In genomic region chr5:10949856-10950630, GRCh38 we compare ENCODE assay signal across 24 cellular contexts.
"Had no signal": no experiment of that assay in that cellular context is flagged by ENCODE, and none has a peak within 500 bp of the region (broad histone marks: within the 10 kb centered on the region; RNA-seq: fewer than 3 reads in every experiment).

No MANE protein-coding gene starts in this region.

- H3K27ac Mint-ChIP-seq: activated CD8-positive, alpha-beta T cell treated with anti-CD3 and anti-CD28 coated beads, Interleukin-2, amount 10 ng/mL, durations not matched to agents 7 days and 5 days; activated naive CD4-positive, alpha-beta T cell treated with anti-CD3 and anti-CD28 coated beads, Interleukin-2, amount 50 U/mL, for 24 hours; WTC11 had no signal

- H3K4me3 Mint-ChIP-seq: activated CD8-positive, alpha-beta T cell treated with anti-CD3 and anti-CD28 coated beads, Interleukin-2, amount 10 ng/mL, durations not matched to agents 7 days and 5 days; activated naive CD4-positive, alpha-beta T cell treated with anti-CD3 and anti-CD28 coated beads, Interleukin-2, amount 50 U/mL, for 24 hours; WTC11 had no signal

- DNase-seq: activated CD4-positive, alpha-beta T cell treated with anti-CD3 and anti-CD28 coated beads for 48 hours; activated CD4-positive, alpha-beta T cell treated with anti-CD3 and anti-CD28 coated beads, Interleukin-2, amount 50 U/mL, for 4 hours; activated CD4-positive, CD25-positive, alpha-beta regulatory T cell treated with anti-CD3 and anti-CD28 coated beads, Interleukin-2, amount 50 U/mL, for 72 hours; activated CD8-positive, alpha-beta memory T cell treated with anti-CD3 and anti-CD28 coated beads, Interleukin-2, amount 50 U/mL, for 48 hours; activated CD8-positive, alpha-beta T cell treated with anti-CD3 and anti-CD28 coated beads, Interleukin-2, amount 10 ng/mL, durations not matched to agents 7 days and 5 days; activated T-cell treated with anti-CD3 and anti-CD28 coated beads, Interleukin-2, amount 50 U/mL, for 1 hour; aorta; central memory CD4-positive, alpha-beta T cell; NCI-H1092; NCI-H1417; NCI-H2029; NCI-H2107; NCI-H2171 treated with DMSO at 0.1 percent for 48 hours; NCI-H226; NCI-H69; NK-92 treated with Interleukin-12 subunit alpha and Interleukin-12 subunit beta, amount 100 ng/mL, for 24 hours; OCI-M1; Peyer's patch; Right ventricle myocardium superior; SW 1271; T-helper 9 cell had no signal

- H3K36me3 Mint-ChIP-seq: activated naive CD4-positive, alpha-beta T cell treated with anti-CD3 and anti-CD28 coated beads, Interleukin-2, amount 50 U/mL, for 24 hours; WTC11 had no signal

- H3K4me1 Mint-ChIP-seq: activated naive CD4-positive, alpha-beta T cell treated with anti-CD3 and anti-CD28 coated beads, Interleukin-2, amount 50 U/mL, for 24 hours had no signal

- H3K9me3 Mint-ChIP-seq: activated naive CD4-positive, alpha-beta T cell treated with anti-CD3 and anti-CD28 coated beads, Interleukin-2, amount 50 U/mL, for 24 hours had no signal

- ATAC-seq: activated CD8-positive, alpha-beta T cell treated with anti-CD3 and anti-CD28 coated beads, Interleukin-2, amount 10 ng/mL, durations not matched to agents 7 days and 5 days; SK-N-SH treated with all-trans-retinoic acid at 6 μM for 48 hours; WTC11 had no signal
